Comparison of ENCODE assay signal across 15 cellular contexts in the genomic region with DNA sequence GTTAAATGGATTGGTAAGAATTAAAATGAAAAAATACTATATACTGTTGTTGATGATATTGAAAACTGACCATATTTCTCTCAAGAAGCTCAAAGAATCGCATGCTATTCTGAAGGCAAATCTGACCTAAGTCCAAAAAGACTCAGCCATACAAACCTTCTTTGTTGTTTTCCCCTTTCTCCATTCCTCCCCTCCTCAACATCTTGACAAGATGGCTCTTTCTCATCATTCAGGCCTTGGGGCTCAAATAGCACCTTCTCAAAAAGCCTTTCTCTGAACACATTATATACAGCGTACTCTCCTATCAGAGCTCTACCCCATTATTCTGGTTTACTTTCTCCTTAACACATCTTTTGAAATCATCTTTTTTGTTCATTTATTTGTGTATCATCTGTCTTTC. TPM values are rescaled to one million over a fixed set of nuclear protein-coding genes. Genes with fewer than 3 reads are reported as not detected.
DNase-seq lines count a peak whose midpoint lies in the region; ATAC-seq and TF ChIP-seq lines count a peak whose summit lies in the region.
"Had no signal": no experiment of that assay in that cellular context is flagged by ENCODE, and none has a peak within 500 bp of the region (broad histone marks: within the 10 kb centered on the region; RNA-seq: fewer than 3 reads in every experiment).

No MANE protein-coding gene starts in this region.

- H3K27ac ChIP-seq in left ventricle myocardium inferior (replicated peaks) (peak overlapping the region; percentile 77), dorsolateral prefrontal cortex (peak overlapping the region; percentile 48 to 100 (median 93)), temporal lobe (ENCODE audit: low read depth, low read length) (peak overlapping the region; percentile 67), H9 (ENCODE audit: insufficient read length, low read depth, low read length) (no peak overlapping the region)
- H3K27ac ChIP-seq: 22Rv1; BLaER1 treated with 17β-estradiol and CSF1 and Interleukin-3, amounts not matched to agents 10 nM and 100 nM; HL-60 had no signal

- no peak overlapping the region for H2AK5ac ChIP-seq in H9 (ENCODE audit: insufficient read length, low read length)

- H2BK120ac ChIP-seq in H9 (ENCODE audit: low read depth, low read length, poor library complexity, severe bottlenecking) = no peak overlapping the region

- H3K56ac ChIP-seq in H9 (ENCODE audit: insufficient read length, low read depth, low read length) = no peak overlapping the region

- H2AFZ ChIP-seq in H9 (ENCODE audit: low read length) = no peak overlapping the region

- no peaks in the 10 kb centered on the region for H4K20me1 ChIP-seq in H9 (ENCODE audit: control insufficient read depth, insufficient read depth, insufficient read length)
- H4K20me1 ChIP-seq: BLaER1 treated with 17β-estradiol and CSF1 and Interleukin-3, amounts not matched to agents 10 nM and 100 nM had no signal

- peak overlapping the region; percentile 53 for H3K27ac Mint-ChIP-seq in neural crest cell (ENCODE audit: unreplicated experiment)
- H3K27ac Mint-ChIP-seq in H9 = no peak overlapping the region
- H3K27ac Mint-ChIP-seq: CD4-positive, alpha-beta T cell had no signal

- H3K4me1 Mint-ChIP-seq in neural crest cell (peaks cover 67% of the 10 kb centered on the region), H9 (peaks cover 26 to 27% of the 10 kb centered on the region in 2 experiments)

- no peaks in the 10 kb centered on the region for H3K23me2 ChIP-seq in H9 (ENCODE audit: insufficient read length, low read depth, low read length, poor library complexity, severe bottlenecking)

- H2BK15ac ChIP-seq in H9 (ENCODE audit: low read depth, low read length) = no peak overlapping the region

- peak overlapping the region; percentile 17 for H3K4me3 Mint-ChIP-seq in neural crest cell
- H3K4me3 Mint-ChIP-seq in H9 = no peak overlapping the region
- H3K4me3 Mint-ChIP-seq: CD4-positive, alpha-beta T cell had no signal

- H3K9me3 Mint-ChIP-seq in neural crest cell (no peaks in the 10 kb centered on the region), H9 (no peaks in the 10 kb centered on the region; a peak in 1 of 5 replicates)
- H3K9me3 Mint-ChIP-seq: CD4-positive, alpha-beta T cell had no signal

- H3K27me3 Mint-ChIP-seq in neural crest cell (ENCODE audit: low read depth) (no peaks in the 10 kb centered on the region), H9 (ENCODE audit: low read depth) (peaks cover 43% of the 10 kb centered on the region)
- H3K27me3 Mint-ChIP-seq: CD4-positive, alpha-beta T cell had no signal

- no peak overlapping the region for H2BK20ac ChIP-seq in H9 (ENCODE audit: low read depth, low read length, poor library complexity, severe bottlenecking)

- no peak overlapping the region for H3K9ac ChIP-seq in H9 (ENCODE audit: extremely low read depth, insufficient read length, low read length)
- H3K9ac ChIP-seq: BLaER1 treated with 17β-estradiol and CSF1 and Interleukin-3, amounts not matched to agents 10 nM and 100 nM had no signal

- no peak overlapping the region for H2BK12ac ChIP-seq in H9 (ENCODE audit: insufficient read length, low read depth, low read length)

- no peak overlapping the region for H3K4ac ChIP-seq in H9 (ENCODE audit: low read depth, low read length)

- H3K14ac ChIP-seq in H9 (ENCODE audit: insufficient read depth, low read length) = no peak overlapping the region

- DNase-seq in left ventricle myocardium inferior = no peak
- no peak for DNase-seq in Right ventricle myocardium superior
- no peak for DNase-seq in dorsolateral prefrontal cortex
- no peak for DNase-seq in neural crest cell (ENCODE audit: low read depth, low spot score)
- DNase-seq in ACHN = no peak
- no peak for DNase-seq in T-helper 2 cell
- DNase-seq in H9 = no peak
- DNase-seq: Calu3; CD4-positive, alpha-beta T cell; DMS 273 treated with DMSO at 0.1 percent for 48 hours had no signal

- H2BK5ac ChIP-seq in H9 (ENCODE audit: insufficient read length, low read length) = no peak overlapping the region

- no peak overlapping the region for H4K5ac ChIP-seq in H9 (ENCODE audit: insufficient read length, low read depth, low read length)

- H3K27me3 ChIP-seq in left ventricle myocardium inferior (ENCODE audit: low read depth) (no peaks in the 10 kb centered on the region), dorsolateral prefrontal cortex (no peaks in the 10 kb centered on the region), H9 (ENCODE audit: insufficient read depth, low read length) (no peaks in the 10 kb centered on the region)
- H3K27me3 ChIP-seq: BLaER1 treated with 17β-estradiol and CSF1 and Interleukin-3, amounts not matched to agents 10 nM and 100 nM had no signal

- H4K8ac ChIP-seq in H9 (replicated peaks; ENCODE audit: insufficient read length, low read depth, low read length) = no peak overlapping the region

- intact Hi-C loops in left ventricle myocardium inferior (cut with micrococcal nuclease) (no loop called here), Right ventricle myocardium superior (cut with DNase I) (no loop called here), dorsolateral prefrontal cortex (cut with DNase I) (no loop called here)

- H3K36me3 Mint-ChIP-seq in neural crest cell (ENCODE audit: low read depth) = no peaks in the 10 kb centered on the region
- no peaks in the 10 kb centered on the region for H3K36me3 Mint-ChIP-seq in H9 (ENCODE audit: insufficient read depth in 1 of 3, low read depth in 3 of 3)

- no CpG with 5 or more reads among the region's 2 CpGs for WGBS in H9 (ENCODE audit: extremely low coverage, insufficient read length, low lambda C conversion rate)

- ATAC-seq in Right ventricle myocardium superior (ENCODE audit: poor library complexity) = no peak
- ATAC-seq: HCT116 had no signal

- H3K4me2 ChIP-seq in H9 (ENCODE audit: insufficient read depth, insufficient read length, low read length) = no peak overlapping the region
- H3K4me2 ChIP-seq: BLaER1 treated with 17β-estradiol and CSF1 and Interleukin-3, amounts not matched to agents 10 nM and 100 nM had no signal

- no peak overlapping the region for H3T11ph ChIP-seq in H9 (ENCODE audit: low read length)

- no peak overlapping the region for H3K23ac ChIP-seq in H9 (ENCODE audit: insufficient read length, low read depth, low read length)

- H3K79me1 ChIP-seq in H9 (ENCODE audit: insufficient read depth, low read depth, low read length, poor library complexity, severe bottlenecking) = no peaks in the 10 kb centered on the region

- in situ Hi-C loops in ACHN (cut with HindIII; ENCODE audit: low pct_ligation_motif_present, low pct_unique_long_range_greater_than_20kb, low sequenced_read_pairs) = no loop called here

- H3K9me3 ChIP-seq in left ventricle myocardium inferior (replicated peaks) (no peaks in the 10 kb centered on the region), H9 (ENCODE audit: control insufficient read depth, low read depth, low read length) (no peaks in the 10 kb centered on the region)
- H3K9me3 ChIP-seq: BLaER1 treated with 17β-estradiol and CSF1 and Interleukin-3, amounts not matched to agents 10 nM and 100 nM had no signal

- H3K36me3 ChIP-seq in left ventricle myocardium inferior = no peaks in the 10 kb centered on the region
- H3K36me3 ChIP-seq: BLaER1 treated with 17β-estradiol and CSF1 and Interleukin-3, amounts not matched to agents 10 nM and 100 nM had no signal

- H3K18ac ChIP-seq in H9 (ENCODE audit: insufficient read length, low read depth, low read length) = no peak overlapping the region

- H3K4me1 ChIP-seq in left ventricle myocardium inferior (peaks cover 37% of the 10 kb centered on the region), H9 (ENCODE audit: insufficient read depth, low read length) (peaks cover 4% of the 10 kb centered on the region; the same call in 1 of the 2 replicates)

- H3K79me2 ChIP-seq in H9 (ENCODE audit: insufficient read depth, low read length) = no peaks in the 10 kb centered on the region

- TF ChIP-seq CTCF in left ventricle myocardium inferior (IDR thresholded peaks at IDR 0.05; ENCODE audit: borderline replicate concordance) = no peak
- no peak for TF ChIP-seq CTCF in dorsolateral prefrontal cortex (IDR thresholded peaks at IDR 0.05 in 54 of 56, conservative IDR thresholded peaks at IDR 0.05 in 2 of 56; ENCODE audit: low read depth in 1 of 56, partially characterized antibody in 56 of 56)
- no peak for TF ChIP-seq CTCF in neural crest cell (conservative IDR thresholded peaks at IDR 0.05)
- no peak for TF ChIP-seq CTCF in H9 (conservative IDR thresholded peaks at IDR 0.05)

- no peak overlapping the region for H4K91ac ChIP-seq in H9 (ENCODE audit: insufficient read length, low read depth, low read length)

- H3K4me3 ChIP-seq in left ventricle myocardium inferior (no peak overlapping the region), dorsolateral prefrontal cortex (peak overlapping the region in 3 of 59 donors; percentile 45 to 52 (median 49))
- H3K4me3 ChIP-seq: BLaER1 treated with 17β-estradiol and CSF1 and Interleukin-3, amounts not matched to agents 10 nM and 100 nM had no signal

RNA-seq across cellular contexts. Expression of gene COLGALT2, which starts 17.2 kb away (rescaled TPM):
- total RNA-seq in left ventricle myocardium inferior = 4.3 TPM
- 2.8 TPM for total RNA-seq in Right ventricle myocardium superior
- total RNA-seq in dorsolateral prefrontal cortex = 10 to 100 TPM; 33.1 to 91.2 (median 49.7) TPM
- 15.8 and 16.0 TPM in 2 replicates for total RNA-seq in neural crest cell
- 16.7 TPM for total RNA-seq in temporal lobe
- 1.2 and 1.4 TPM in 2 replicates for total RNA-seq in H9 (2021)

RNA-seq across cellular contexts. Expression of gene TSEN15, which starts 31.2 kb away (rescaled TPM):
- total RNA-seq in left ventricle myocardium inferior (29.4 TPM), Right ventricle myocardium superior (25.0 TPM), dorsolateral prefrontal cortex (10 to 100 TPM; 22.0 to 71.3 (median 38.2) TPM), neural crest cell (50.2 and 50.5 TPM in 2 replicates), temporal lobe (21.1 TPM), H9 (2021) (20.1 and 21.9 TPM in 2 replicates)
